In genomic region chrX:131764224-131764623, GRCh38 we compare ENCODE assay signal across 15 cellular contexts.
DNase-seq lines count a peak whose midpoint lies in the region; ATAC-seq and TF ChIP-seq lines count a peak whose summit lies in the region.
"Had no signal": no experiment of that assay in that cellular context is flagged by ENCODE, and none has a peak within 500 bp of the region (broad histone marks: within the 10 kb centered on the region; RNA-seq: fewer than 3 reads in every experiment).

No MANE protein-coding gene starts in this region.

- H3K4me3 ChIP-seq in GM08714 (ENCODE audit: low read length), result peak overlapping the region; percentile 72
- peak overlapping the region; percentile 39 for H3K4me3 ChIP-seq in effector memory CD4-positive, alpha-beta T cell (ENCODE audit: insufficient read depth, low read depth, low read length, poor library complexity, severe bottlenecking)
- peak overlapping the region; percentile 66 for H3K4me3 ChIP-seq in skeletal muscle satellite cell (ENCODE audit: low read length)
- H3K4me3 ChIP-seq: body of pancreas, smooth muscle cell had no signal

- DNase-seq in effector memory CD4-positive, alpha-beta T cell, result no peak
- no peak for DNase-seq in stimulated activated naive CD8-positive, alpha-beta T cell treated with anti-CD3 and anti-CD28 coated beads, Interleukin-15, Interleukin-2, amounts not matched to agents 100 U/mL and 50 U/mL, for 24 hours
- no peak for DNase-seq in CD14-positive monocyte (ENCODE audit: low spot score)
- no peak for DNase-seq in AML-193 (lab: John Stamatoyannopoulos, UW)
- no peak for DNase-seq in SKM-1 treated with dmso at 0.1 percent for 144 hours (lab: John Stamatoyannopoulos, UW; ENCODE audit: unreplicated experiment)
- DNase-seq: foreskin keratinocyte, NCI-H524 had no signal

- TF ChIP-seq CTCF in CD14-positive monocyte (IDR thresholded peaks at IDR 0.05), result no peak

- peaks cover 0 to 19% (median 0%) of the 10 kb centered on the region in 3 donors for H3K27me3 Mint-ChIP-seq in CD14-positive monocyte (ENCODE audit: low read depth in 3 of 3)
- H3K27me3 Mint-ChIP-seq: memory B cell; stimulated activated naive CD8-positive, alpha-beta T cell treated with anti-CD3 and anti-CD28 coated beads, Interleukin-15, Interleukin-2, amounts not matched to agents 100 ng/mL and 50 ng/mL, for 24 hours had no signal

- no peaks in the 10 kb centered on the region for H3K36me3 ChIP-seq in effector memory CD4-positive, alpha-beta T cell (ENCODE audit: control insufficient read depth, insufficient read depth, low read length)
- no peaks in the 10 kb centered on the region for H3K36me3 ChIP-seq in skeletal muscle satellite cell (ENCODE audit: insufficient read depth, low read length)

- no peak overlapping the region for H3K4me3 Mint-ChIP-seq in CD14-positive monocyte
- H3K4me3 Mint-ChIP-seq: memory B cell; stimulated activated naive CD8-positive, alpha-beta T cell treated with anti-CD3 and anti-CD28 coated beads, Interleukin-15, Interleukin-2, amounts not matched to agents 100 ng/mL and 50 ng/mL, for 24 hours had no signal

- H3K9me3 ChIP-seq in effector memory CD4-positive, alpha-beta T cell (ENCODE audit: control insufficient read depth, low read length), result no peaks in the 10 kb centered on the region
- H3K9me3 ChIP-seq in skeletal muscle satellite cell (replicated peaks; ENCODE audit: low read length), result no peaks in the 10 kb centered on the region
- H3K9me3 ChIP-seq: body of pancreas had no signal

- H3K36me3 Mint-ChIP-seq in CD14-positive monocyte, result peaks cover 5 to 9% of the 10 kb centered on the region in 2 donors

- no peak overlapping the region for H3K27ac ChIP-seq in effector memory CD4-positive, alpha-beta T cell (ENCODE audit: insufficient read depth, low read length, poor library complexity, severe bottlenecking)
- H3K27ac ChIP-seq: body of pancreas, foreskin keratinocyte had no signal

- intact Hi-C loops in CD14-positive monocyte (cut with micrococcal nuclease), result no loop called here

- H3K9me3 Mint-ChIP-seq in CD14-positive monocyte, result peaks cover 1 to 13% (median 7%) of the 10 kb centered on the region in 7 donors
- H3K9me3 Mint-ChIP-seq: stimulated activated naive CD8-positive, alpha-beta T cell treated with anti-CD3 and anti-CD28 coated beads, Interleukin-15, Interleukin-2, amounts not matched to agents 100 ng/mL and 50 ng/mL, for 24 hours had no signal

- peak overlapping the region; percentile 77 for H3K4me2 ChIP-seq in skeletal muscle satellite cell (ENCODE audit: low read length)
- H3K4me2 ChIP-seq: smooth muscle cell had no signal

- H3K4me1 ChIP-seq in effector memory CD4-positive, alpha-beta T cell (ENCODE audit: control insufficient read depth, insufficient read depth, low read length, poor library complexity, severe bottlenecking), result no peaks in the 10 kb centered on the region
- H3K4me1 ChIP-seq in skeletal muscle satellite cell (ENCODE audit: control insufficient read depth, insufficient read depth, low read length), result no peaks in the 10 kb centered on the region
- H3K4me1 ChIP-seq: body of pancreas, foreskin keratinocyte had no signal

- H3K27me3 ChIP-seq in effector memory CD4-positive, alpha-beta T cell (replicated peaks; ENCODE audit: control insufficient read depth, insufficient read depth, low read length, poor library complexity, severe bottlenecking), result no peaks in the 10 kb centered on the region
- H3K27me3 ChIP-seq in skeletal muscle satellite cell (ENCODE audit: control insufficient read depth, insufficient read depth, low read length), result no peaks in the 10 kb centered on the region
- H3K27me3 ChIP-seq: body of pancreas, foreskin keratinocyte had no signal

- H3K4me1 Mint-ChIP-seq in CD14-positive monocyte, result no peaks in the 10 kb centered on the region
- H3K4me1 Mint-ChIP-seq: memory B cell had no signal

- ATAC-seq in SK-N-SH treated with all-trans-retinoic acid at 6 μM for 48 hours, result peak; percentile 10; the same call in 1 of the 3 replicates
- no peak for ATAC-seq in stimulated activated naive CD8-positive, alpha-beta T cell treated with anti-CD3 and anti-CD28 coated beads, Interleukin-15, Interleukin-2, amounts not matched to agents 100 U/mL and 50 U/mL, for 24 hours
- ATAC-seq: activated CD4-positive, CD25-positive, alpha-beta regulatory T cell treated with anti-CD3 and anti-CD28 coated beads, Interleukin-2, amount 50 U/mL, for 24 hours; body of pancreas; foreskin keratinocyte had no signal

- no peak overlapping the region for H3K9ac ChIP-seq in skeletal muscle satellite cell (ENCODE audit: low read depth, low read length)

- no peak overlapping the region for H3K27ac Mint-ChIP-seq in CD14-positive monocyte
- H3K27ac Mint-ChIP-seq: memory B cell; stimulated activated naive CD8-positive, alpha-beta T cell treated with anti-CD3 and anti-CD28 coated beads, Interleukin-15, Interleukin-2, amounts not matched to agents 100 ng/mL and 50 ng/mL, for 24 hours had no signal

TF ChIP-seq in SK-N-SH treated with all-trans-retinoic acid at 6 μM for 48 hours, 23 proteins besides CTCF, POLR2A, EP300 and RAD21:
- TF ChIP-seq PATZ1 (CRISPR knock-in tag; IDR thresholded peaks at IDR 0.05; ENCODE audit: borderline replicate concordance) (no peak), ZFP30 (CRISPR knock-in tag; IDR thresholded peaks at IDR 0.05) (no peak), TOX (CRISPR knock-in tag; IDR thresholded peaks at IDR 0.05; ENCODE audit: borderline replicate concordance) (no peak), PPARA (CRISPR knock-in tag; IDR thresholded peaks at IDR 0.05; ENCODE audit: borderline replicate concordance) (no peak), BACH2 (CRISPR knock-in tag; IDR thresholded peaks at IDR 0.05; ENCODE audit: borderline replicate concordance) (no peak), ZNF8 (CRISPR knock-in tag; IDR thresholded peaks at IDR 0.05) (no peak), ZNF70 (CRISPR knock-in tag; IDR thresholded peaks at IDR 0.05) (no peak), GLIS3 (CRISPR knock-in tag; IDR thresholded peaks at IDR 0.05) (no peak), RARB (CRISPR knock-in tag; IDR thresholded peaks at IDR 0.05) (no peak), TSHZ2 (CRISPR knock-in tag; IDR thresholded peaks at IDR 0.05) (no peak)
